ENCODE assay signal across 26 cellular contexts in the genomic region with DNA sequence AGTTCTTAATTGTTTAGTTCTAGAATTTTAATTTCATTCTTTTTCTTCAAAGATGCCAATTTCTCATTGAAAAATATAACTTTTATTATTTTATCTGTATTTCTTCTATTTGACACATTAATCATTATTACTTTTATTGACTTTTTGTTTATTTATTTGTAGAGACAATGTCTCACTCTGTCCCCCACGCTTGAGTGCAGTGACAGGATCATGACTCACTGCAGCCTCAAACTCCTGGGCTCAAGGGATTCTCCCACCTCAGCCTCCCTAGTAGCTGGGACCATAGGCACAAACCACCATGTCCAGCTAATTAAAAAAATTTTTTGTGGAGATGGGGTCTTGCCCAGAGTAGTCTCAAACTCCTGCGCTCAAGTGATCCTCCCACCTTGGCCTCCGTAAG. TPM values are rescaled to one million over a fixed set of nuclear protein-coding genes. Genes with fewer than 3 reads are reported as not detected.
DNase-seq lines count a peak whose midpoint lies in the region; ATAC-seq, FAIRE-seq and TF ChIP-seq lines count a peak whose summit lies in the region.
"Had no signal": no experiment of that assay in that cellular context is flagged by ENCODE, and none has a peak within 500 bp of the region (broad histone marks: within the 10 kb centered on the region; RNA-seq: fewer than 3 reads in every experiment).

No MANE protein-coding gene starts in this region.

- no peaks in the 10 kb centered on the region for H3K9me2 ChIP-seq in GM23248 (ENCODE audit: insufficient read depth)
- H3K9me2 ChIP-seq: SK-N-SH had no signal

- H3K27me3 ChIP-seq in GM23248 (replicated peaks; ENCODE audit: insufficient read depth) = no peaks in the 10 kb centered on the region
- no peaks in the 10 kb centered on the region for H3K27me3 ChIP-seq in bronchial epithelial cell (ENCODE audit: control insufficient read depth, insufficient read depth, low read length)
- H3K27me3 ChIP-seq: BLaER1 had no signal

- no peaks in the 10 kb centered on the region for H3K9me3 ChIP-seq in GM23248 (ENCODE audit: low read depth)
- H3K9me3 ChIP-seq: BLaER1, SK-N-SH had no signal

- peaks cover 22% of the 10 kb centered on the region for H3K4me1 ChIP-seq in GM23248 (ENCODE audit: insufficient read depth)

- peaks cover 33% of the 10 kb centered on the region for H3F3A ChIP-seq in GM23248 (ENCODE audit: insufficient read depth)

- H3K4me2 ChIP-seq in GM23248 (ENCODE audit: unreplicated experiment) = no peak overlapping the region
- H3K4me2 ChIP-seq: BLaER1, SK-N-SH had no signal

- FAIRE-seq in bronchial epithelial cell (lab: Jason Lieb, UNC) = no peak
- FAIRE-seq: GM12892, GM18507, GM19239 had no signal

- no peak overlapping the region for H3K4me3 ChIP-seq in GM23248
- H3K4me3 ChIP-seq in bronchial epithelial cell (ENCODE audit: low read depth, low read length) = no peak overlapping the region
- H3K4me3 ChIP-seq: BLaER1 had no signal

- DNase-seq in GM23248 = peak; percentile 15
- DNase-seq in M059J (ENCODE audit: low read depth) = peak; percentile 52
- DNase-seq in bronchial epithelial cell (ENCODE audit: low read depth) = peak; percentile 47
- DNase-seq in sciatic nerve (ENCODE audit: low spot score) = peak; percentile 5
- DNase-seq in NCI-H1694 treated with DMSO at 0.1 percent for 48 hours (lab: John Stamatoyannopoulos, UW) = no peak
- no peak for DNase-seq in DMS53 (lab: John Stamatoyannopoulos, UW)
- no peak for DNase-seq in amniotic stem cell (lab: John Stamatoyannopoulos, UW)
- DNase-seq: ACHN; CD4-positive, alpha-beta T cell; COR-L47; DMS79 treated with DMSO at 0.1 percent for 48 hours; Kasumi-1; NCI-H1092; NCI-H446; NCI-H526; OCI-M1; RPMI8226; SIG-M5; SK-N-SH had no signal

- no peak overlapping the region for H3K27ac ChIP-seq in GM23248
- H3K27ac ChIP-seq: BLaER1 had no signal

- H3K36me3 ChIP-seq in GM23248 (ENCODE audit: low read depth) = no peaks in the 10 kb centered on the region
- no peaks in the 10 kb centered on the region for H3K36me3 ChIP-seq in bronchial epithelial cell (ENCODE audit: control insufficient read depth, insufficient read depth, low read length)
- H3K36me3 ChIP-seq: BLaER1 had no signal

- no peak overlapping the region for H2AFZ ChIP-seq in GM23248

- ATAC-seq in sciatic nerve = no peak
- ATAC-seq in GM21528 (IDR thresholded peaks at IDR 0.05; ENCODE audit: low FRiP score, unreplicated experiment) = no peak

- H3K79me2 ChIP-seq in GM23248 (ENCODE audit: insufficient read depth) = no peaks in the 10 kb centered on the region

- no peaks in the 10 kb centered on the region for H4K20me1 ChIP-seq in GM23248 (ENCODE audit: insufficient read depth)
- H4K20me1 ChIP-seq: BLaER1 had no signal

- intact Hi-C loops in sciatic nerve (cut with DNase I) = no loop called here

- WGBS in GM23248 (ENCODE audit: low coverage in 1 of 2, low lambda C conversion rate in 2 of 2, missing lambda C conversion rate in 2 of 2), 2 experiments = 63 to 73% methylated on average over 3 of the region's 3 CpGs

- no peak overlapping the region for H3K9ac ChIP-seq in GM23248
- H3K9ac ChIP-seq: BLaER1, SK-N-SH had no signal

- in situ Hi-C loops in GM23248 (cut with MboI) = no loop called here

- no peak for TF ChIP-seq CTCF in bronchial epithelial cell (IDR thresholded peaks at IDR 0.05; ENCODE audit: insufficient read depth, low read length, severe bottlenecking)

RNA-seq across cellular contexts. Expression of gene FBLN1, which starts 30.3 kb away (rescaled TPM):
- total RNA-seq in GM23248 (2014; rRNA removed; shearing (Covaris generic)) = 107 and 137 TPM in 2 replicates
- 304 and 335 TPM in 2 replicates for polyA plus RNA-seq in GM23248 (2016; fragmentation: Nextera tagmentation; extraction: Ambion mirVana)
- 23.9 and 34.9 TPM in 2 replicates for total RNA-seq in M059J (2014; rRNA removed; shearing (Covaris generic))
- 18.2 and 25.2 TPM in 2 replicates for total RNA-seq in bronchial epithelial cell
- total RNA-seq in sciatic nerve = 624 TPM
- total RNA-seq: CD4-positive, alpha-beta T cell had no signal

RNA-seq across cellular contexts. Expression of gene RIBC2, which starts 58.9 kb away (rescaled TPM):
- total RNA-seq in GM23248 (2014; rRNA removed; shearing (Covaris generic)) = 0.25 and 0.32 TPM in 2 replicates
- 1.3 and 1.9 TPM in 2 replicates for polyA plus RNA-seq in GM23248 (2016; fragmentation: Nextera tagmentation; extraction: Ambion mirVana)
- total RNA-seq in M059J (2014; rRNA removed; shearing (Covaris generic)) = 6.4 and 9.5 TPM in 2 replicates
- 0.26 TPM in 1 of 2 replicates, not detected in the other for total RNA-seq in bronchial epithelial cell
- total RNA-seq in sciatic nerve = 0.22 TPM
- total RNA-seq: H4 had no signal
- polyA plus RNA-seq: SK-N-SH had no signal

RNA-seq across cellular contexts. Expression of gene SMC1B, which starts 59.0 kb away (rescaled TPM):
- total RNA-seq in GM23248 (2014; rRNA removed; shearing (Covaris generic)) = 0.13 TPM in 1 of 2 replicates, not detected in the other
- polyA plus RNA-seq in GM23248 (2016; fragmentation: Nextera tagmentation; extraction: Ambion mirVana) = 0.08 TPM in 1 of 2 replicates, not detected in the other
- total RNA-seq in M059J (2014; rRNA removed; shearing (Covaris generic)) = 0.20 TPM in 1 of 2 replicates, not detected in the other
- total RNA-seq in bronchial epithelial cell (not detected in 2 replicates), sciatic nerve (not detected)
- total RNA-seq: CD4-positive, alpha-beta T cell; G401; H4 had no signal
- polyA plus RNA-seq: SK-N-SH had no signal

Comparison
In these comparisons a context has a peak if more than half of its experiments do, and no peak if none do; other contexts are left out.
1. DNase-seq: peak in GM23248 (single experiment), M059J (single experiment), bronchial epithelial cell (single experiment) and sciatic nerve (single experiment); none in NCI-H1694 treated with DMSO at 0.1 percent for 48 hours (single experiment), DMS53 (single experiment) and amniotic stem cell (single experiment).